8 cellular contexts compared by ENCODE assay signal in genomic region chr3:127750226-127751031, GRCh38.
DNase-seq lines count a peak whose midpoint lies in the region; ATAC-seq, FAIRE-seq and TF ChIP-seq lines count a peak whose summit lies in the region.

No MANE protein-coding gene starts in this region.

- ATAC-seq in GM19438 (IDR thresholded peaks at IDR 0.05; ENCODE audit: low read depth, unreplicated experiment), result peak; percentile 41

- peaks cover 29 to 35% (median 32%) of the 10 kb centered on the region in 3 donors for H3K4me1 Mint-ChIP-seq in IgD-negative memory B cell

- H3K9me3 Mint-ChIP-seq in IgD-negative memory B cell, result no peaks in the 10 kb centered on the region

- peak overlapping the region; percentile 9 to 74 (median 36) for H3K27ac Mint-ChIP-seq in IgD-negative memory B cell

- H3K4me3 Mint-ChIP-seq in IgD-negative memory B cell, result peak overlapping the region in 2 of 4 donors; percentile 77 to 83

- no peak overlapping the region for H3K4me3 ChIP-seq in skeletal muscle cell (ENCODE audit: low read depth, low read length)

- FAIRE-seq in D721Med (lab: Jason Lieb, UNC), result no peak

- H3K36me3 Mint-ChIP-seq in IgD-negative memory B cell, result no peaks in the 10 kb centered on the region

- peaks cover 5% of the 10 kb centered on the region for H3K27me3 Mint-ChIP-seq in IgD-negative memory B cell

- DNase-seq in GDM1 (lab: John Stamatoyannopoulos, UW), result peak; percentile 39
- DNase-seq in astrocyte of the hippocampus (ENCODE audit: low read depth, low spot score), result peak; percentile 69
- DNase-seq in skeletal muscle cell (ENCODE audit: low read depth), result peak; percentile 68
- no peak for DNase-seq in HuH-7.5 (ENCODE audit: low spot score)
- no peak for DNase-seq in NCI-H774 (lab: John Stamatoyannopoulos, UW)
- no peak for DNase-seq in D721Med (ENCODE audit: insufficient read length, low spot score)

- TF ChIP-seq CTCF in D721Med (IDR thresholded peaks at IDR 0.05; ENCODE audit: insufficient read depth, missing control alignments), result no peak

Comparison
In these comparisons a context has a peak if more than half of its experiments do, and no peak if none do; other contexts are left out.
1. DNase-seq: peak in GDM1 (single experiment), astrocyte of the hippocampus (single experiment) and skeletal muscle cell (single experiment); none in HuH-7.5 (single experiment), NCI-H774 (single experiment) and D721Med (single experiment).